In genomic region chr6:87664943-87665342, GRCh38 we compare ENCODE assay signal across 27 cellular contexts. TPM values are rescaled to one million over a fixed set of nuclear protein-coding genes. Genes with fewer than 3 reads are reported as not detected.
DNase-seq lines count a peak whose midpoint lies in the region; ATAC-seq and TF ChIP-seq lines count a peak whose summit lies in the region.
"Had no signal": no experiment of that assay in that cellular context is flagged by ENCODE, and none has a peak within 500 bp of the region (broad histone marks: within the 10 kb centered on the region; RNA-seq: fewer than 3 reads in every experiment).

No MANE protein-coding gene starts in this region.

- H3K4me3 Mint-ChIP-seq in HFFc6 (no peak overlapping the region), nephron (no peak overlapping the region), natural killer cell (no peak overlapping the region)
- H3K4me3 Mint-ChIP-seq: CD8-positive, alpha-beta T cell; GM23338; H9 had no signal

- H3K9me3 ChIP-seq in subcutaneous abdominal adipose tissue (ENCODE audit: control insufficient read depth in 5 of 5, low read length in 5 of 5) (no peaks in the 10 kb centered on the region), spleen (no peaks in the 10 kb centered on the region)
- H3K9me3 ChIP-seq: A549, Caco-2 had no signal

- no peaks in the 10 kb centered on the region for H3K9me3 Mint-ChIP-seq in HFFc6
- no peaks in the 10 kb centered on the region for H3K9me3 Mint-ChIP-seq in nephron
- H3K9me3 Mint-ChIP-seq in natural killer cell: no peaks in the 10 kb centered on the region
- H3K9me3 Mint-ChIP-seq: CD8-positive, alpha-beta T cell; GM23338; H9 had no signal

- H3K27ac Mint-ChIP-seq in HFFc6 (peak overlapping the region; percentile 38; the same call in 1 of the 2 replicates), nephron (peak overlapping the region; percentile 56 to 76 (median 61)), natural killer cell (no peak overlapping the region)
- H3K27ac Mint-ChIP-seq: CD8-positive, alpha-beta T cell; GM23338; H9 had no signal

- H3K27ac ChIP-seq in subcutaneous abdominal adipose tissue (ENCODE audit: low read depth, low read length) (peak overlapping the region; percentile 40), spleen (peak overlapping the region in 1 of 8 donors; percentile 12)
- H3K27ac ChIP-seq: A549, C4-2B had no signal

- intact Hi-C loops in natural killer cell (cut with micrococcal nuclease): no loop called here
- intact Hi-C loops in spleen (cut with DNase I; ENCODE audit: low total_unique reads): no loop called here

- no peaks in the 10 kb centered on the region for H3K27me3 ChIP-seq in subcutaneous abdominal adipose tissue (ENCODE audit: control insufficient read depth in 5 of 5, insufficient read depth in 4 of 5, low read length in 5 of 5)
- H3K27me3 ChIP-seq in spleen (replicated peaks in 1 of 7): no peaks in the 10 kb centered on the region

- peak overlapping the region in 1 of 5 donors; percentile 13 for H3K9ac ChIP-seq in subcutaneous abdominal adipose tissue (ENCODE audit: low read length in 5 of 5)

- DNase-seq in HFFc6: no peak
- DNase-seq in fibroblast of villous mesenchyme (ENCODE audit: low read depth): peak; percentile 34
- DNase-seq in natural killer cell: no peak
- DNase-seq in spleen: no peak
- DNase-seq: Caco-2; CD8-positive, alpha-beta T cell; EL; GDM1; H9; Kasumi-1; MV-4-11; NCI-H1105; NCI-H1436 treated with DMSO at 0.1 percent for 48 hours; NCI-H187 treated with DMSO at 0.1 percent for 48 hours; NCI-H446; NCI-H524 treated with DMSO at 0.1 percent for 48 hours; NCI-H774; PC-3 had no signal

- H3K4me1 Mint-ChIP-seq in HFFc6 (ENCODE audit: low read depth) (peaks cover 55% of the 10 kb centered on the region), nephron (peaks cover 24% of the 10 kb centered on the region), natural killer cell (peaks cover 0 to 5% of the 10 kb centered on the region in 2 donors)
- H3K4me1 Mint-ChIP-seq: GM23338, H9 had no signal

- H3K4me3 ChIP-seq in fibroblast of villous mesenchyme (ENCODE audit: low read depth, low read length) (no peak overlapping the region), subcutaneous abdominal adipose tissue (ENCODE audit: low read depth in 1 of 5, low read length in 5 of 5) (no peak overlapping the region), spleen (no peak overlapping the region)
- H3K4me3 ChIP-seq: A549, GM12878, GM23338, K562 had no signal

- TF ChIP-seq CTCF in HFFc6 (IDR thresholded peaks at IDR 0.05): no peak
- no peak for TF ChIP-seq CTCF in fibroblast of villous mesenchyme (IDR thresholded peaks at IDR 0.05; ENCODE audit: insufficient read depth, low read depth, low read length)
- TF ChIP-seq CTCF in nephron (IDR thresholded peaks at IDR 0.05; ENCODE audit: unreplicated experiment in 3 of 3): no peak
- TF ChIP-seq CTCF in natural killer cell (IDR thresholded peaks at IDR 0.05): no peak
- TF ChIP-seq CTCF in spleen (IDR thresholded peaks at IDR 0.05 in 8 of 11, conservative IDR thresholded peaks at IDR 0.05 in 3 of 11): no peak

- H3K27me3 Mint-ChIP-seq in HFFc6 (ENCODE audit: insufficient read depth): no peaks in the 10 kb centered on the region
- no peaks in the 10 kb centered on the region for H3K27me3 Mint-ChIP-seq in nephron (ENCODE audit: low read depth)
- H3K27me3 Mint-ChIP-seq in natural killer cell (ENCODE audit: low read depth in 2 of 2): no peaks in the 10 kb centered on the region

- ATAC-seq in natural killer cell (no peak), HG02588 (IDR thresholded peaks at IDR 0.05; ENCODE audit: unreplicated experiment) (no peak)
- ATAC-seq: A549; CD8-positive, alpha-beta T cell; GM12878; GM23338; K562; PC-3; SK-N-SH treated with all-trans-retinoic acid at 6 μM for 48 hours had no signal

- peaks cover 0 to 30% (median 0%) of the 10 kb centered on the region in 5 donors for H3K4me1 ChIP-seq in subcutaneous abdominal adipose tissue (ENCODE audit: control insufficient read depth in 5 of 5, insufficient read depth in 5 of 5, low read length in 5 of 5)
- peaks cover 0 to 17% (median 0%) of the 10 kb centered on the region in 6 donors for H3K4me1 ChIP-seq in spleen

- H3K36me3 ChIP-seq in subcutaneous abdominal adipose tissue (ENCODE audit: control insufficient read depth in 5 of 5, insufficient read depth in 5 of 5, low read length in 5 of 5): peaks cover 9 to 28% (median 10%) of the 10 kb centered on the region in 5 donors
- H3K36me3 ChIP-seq in spleen: peaks cover 0 to 70% (median 11%) of the 10 kb centered on the region in 6 donors

- no peak for TF ChIP-seq POLR2A in spleen (IDR thresholded peaks at IDR 0.05)

- H3K36me3 Mint-ChIP-seq in HFFc6 (ENCODE audit: low read depth): peaks cover 24% of the 10 kb centered on the region
- peaks cover 48% of the 10 kb centered on the region for H3K36me3 Mint-ChIP-seq in nephron (ENCODE audit: low read depth)
- no peaks in the 10 kb centered on the region for H3K36me3 Mint-ChIP-seq in natural killer cell

RNA-seq across cellular contexts. Expression of gene AKIRIN2, which starts 37.1 kb away (rescaled TPM):
- 10 to 100 TPM; 47.0 to 63.1 (median 55.8) TPM for total RNA-seq in HFFc6 (2021; fragmentation: NEBNext Ultra II Directional; extraction: Animal tissue kit (Norgen Biotek cat#: 25700))
- total RNA-seq in fibroblast of villous mesenchyme (13.9 and 17.7 TPM in 2 replicates), natural killer cell (100 to 1,000 TPM; 102 to 156 (median 108) TPM), spleen (100 to 1,000 TPM in 2 of 7 donors, 10 to 100 TPM in 5; 61.8 to 106 (median 89.4) TPM)
- polyA plus RNA-seq in spleen: 10 to 100 TPM; 35.1 to 56.2 (median 47.8) TPM

Comparison
In these comparisons a context has a peak if more than half of its experiments do, and no peak if none do; other contexts are left out.
1. H3K27ac Mint-ChIP-seq: peak in HFFc6 (single experiment) and nephron (3 of 3); none in natural killer cell (0 of 2).